In the genomic region with DNA sequence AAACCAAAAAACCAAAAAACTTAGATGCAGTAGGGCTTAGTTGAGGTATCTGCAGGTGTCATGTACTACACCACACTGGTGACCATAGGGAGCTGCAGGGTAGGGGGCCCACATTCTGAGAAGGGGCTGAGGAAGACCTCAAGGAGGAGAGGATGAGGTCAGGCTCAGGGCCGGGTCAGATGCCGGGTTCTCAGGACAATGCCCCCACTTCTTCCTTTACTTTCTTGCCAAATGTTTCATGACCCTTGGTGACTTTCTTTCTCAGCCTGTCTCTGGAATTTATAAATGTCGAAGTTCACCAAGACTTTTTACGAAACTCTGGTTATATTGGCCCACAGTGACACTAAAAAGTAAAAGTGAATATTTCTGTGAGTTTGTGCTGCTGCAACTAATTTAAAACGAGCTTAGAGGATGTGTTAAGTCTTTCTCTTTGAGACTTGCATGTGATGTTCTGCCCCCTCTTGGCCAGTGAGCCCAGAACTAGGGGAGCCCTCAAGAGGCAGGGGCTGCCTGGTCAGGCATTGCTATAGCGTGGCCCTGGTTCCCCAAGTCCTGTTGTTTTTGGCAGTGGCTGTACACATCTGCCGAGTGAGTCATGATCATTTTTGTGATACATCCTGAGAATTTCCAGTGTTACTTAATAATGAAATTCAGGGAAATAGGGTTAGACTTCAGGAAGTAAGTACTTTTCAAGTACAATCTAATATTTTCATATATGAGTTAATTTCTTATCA, we compare ENCODE assay signal across 1 cellular context.
TF ChIP-seq lines count a peak whose summit lies in the region.

No MANE protein-coding gene starts in this region.

TF ChIP-seq in H1, 55 proteins besides CTCF, POLR2A, EP300 and RAD21:
- TF ChIP-seq KDM5A (IDR thresholded peaks at IDR 0.05; ENCODE audit: low read length) (no peak), CTBP2 (IDR thresholded peaks at IDR 0.05; ENCODE audit: borderline replicate concordance, insufficient read depth, insufficient read length, low read length) (no peak), KDM4A (IDR thresholded peaks at IDR 0.05; ENCODE audit: low read depth, low read length, severe bottlenecking) (no peak), SUZ12 (IDR thresholded peaks at IDR 0.05; ENCODE audit: low read length) (no peak), GTF2F1 (IDR thresholded peaks at IDR 0.05; ENCODE audit: borderline replicate concordance, low read depth, low read length) (no peak), TAF1 (IDR thresholded peaks at IDR 0.05; ENCODE audit: low read depth, low read length) (no peak), MAFK (IDR thresholded peaks at IDR 0.05; ENCODE audit: low read depth, low read length) (no peak), NANOG (IDR thresholded peaks at IDR 0.05; ENCODE audit: insufficient read depth, low read depth, low read length, poor library complexity, severe bottlenecking) (no peak), JUN (IDR thresholded peaks at IDR 0.05; ENCODE audit: low read depth, low read length) (no peak), EZH2 (IDR thresholded peaks at IDR 0.05; ENCODE audit: low read depth, low read length, severe bottlenecking) (no peak), NRF1 (IDR thresholded peaks at IDR 0.05; ENCODE audit: low read depth, low read length) (no peak)
- TF ChIP-seq, protein P1, sequence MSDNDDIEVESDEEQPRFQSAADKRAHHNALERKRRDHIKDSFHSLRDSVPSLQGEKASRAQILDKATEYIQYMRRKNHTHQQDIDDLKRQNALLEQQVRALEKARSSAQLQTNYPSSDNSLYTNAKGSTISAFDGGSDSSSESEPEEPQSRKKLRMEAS (IDR thresholded peaks at IDR 0.05): no peak
